In genomic region chr10:31317171-31317570, GRCh38 we compare ENCODE assay signal across 1 cellular context.
TF ChIP-seq lines count a peak whose summit lies in the region.

No MANE protein-coding gene starts in this region.

TF ChIP-seq in GM12878, 131 proteins besides CTCF, POLR2A, EP300 and RAD21:
- TF ChIP-seq ZBED1 (IDR thresholded peaks at IDR 0.05; ENCODE audit: borderline replicate concordance): no peak
- TF ChIP-seq CEBPB (IDR thresholded peaks at IDR 0.05; ENCODE audit: borderline replicate concordance in 1 of 2, low read depth in 2 of 2, low read length in 2 of 2): no peak
- TF ChIP-seq, protein P1, sequence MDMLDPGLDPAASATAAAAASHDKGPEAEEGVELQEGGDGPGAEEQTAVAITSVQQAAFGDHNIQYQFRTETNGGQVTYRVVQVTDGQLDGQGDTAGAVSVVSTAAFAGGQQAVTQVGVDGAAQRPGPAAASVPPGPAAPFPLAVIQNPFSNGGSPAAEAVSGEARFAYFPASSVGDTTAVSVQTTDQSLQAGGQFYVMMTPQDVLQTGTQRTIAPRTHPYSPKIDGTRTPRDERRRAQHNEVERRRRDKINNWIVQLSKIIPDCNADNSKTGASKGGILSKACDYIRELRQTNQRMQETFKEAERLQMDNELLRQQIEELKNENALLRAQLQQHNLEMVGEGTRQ (IDR thresholded peaks at IDR 0.05; ENCODE audit: borderline replicate concordance, low read depth, low read length): no peak
- TF ChIP-seq SRF (IDR thresholded peaks at IDR 0.05; ENCODE audit: low read depth in 2 of 2, low read length in 2 of 2): no peak
- TF ChIP-seq, protein P2, sequence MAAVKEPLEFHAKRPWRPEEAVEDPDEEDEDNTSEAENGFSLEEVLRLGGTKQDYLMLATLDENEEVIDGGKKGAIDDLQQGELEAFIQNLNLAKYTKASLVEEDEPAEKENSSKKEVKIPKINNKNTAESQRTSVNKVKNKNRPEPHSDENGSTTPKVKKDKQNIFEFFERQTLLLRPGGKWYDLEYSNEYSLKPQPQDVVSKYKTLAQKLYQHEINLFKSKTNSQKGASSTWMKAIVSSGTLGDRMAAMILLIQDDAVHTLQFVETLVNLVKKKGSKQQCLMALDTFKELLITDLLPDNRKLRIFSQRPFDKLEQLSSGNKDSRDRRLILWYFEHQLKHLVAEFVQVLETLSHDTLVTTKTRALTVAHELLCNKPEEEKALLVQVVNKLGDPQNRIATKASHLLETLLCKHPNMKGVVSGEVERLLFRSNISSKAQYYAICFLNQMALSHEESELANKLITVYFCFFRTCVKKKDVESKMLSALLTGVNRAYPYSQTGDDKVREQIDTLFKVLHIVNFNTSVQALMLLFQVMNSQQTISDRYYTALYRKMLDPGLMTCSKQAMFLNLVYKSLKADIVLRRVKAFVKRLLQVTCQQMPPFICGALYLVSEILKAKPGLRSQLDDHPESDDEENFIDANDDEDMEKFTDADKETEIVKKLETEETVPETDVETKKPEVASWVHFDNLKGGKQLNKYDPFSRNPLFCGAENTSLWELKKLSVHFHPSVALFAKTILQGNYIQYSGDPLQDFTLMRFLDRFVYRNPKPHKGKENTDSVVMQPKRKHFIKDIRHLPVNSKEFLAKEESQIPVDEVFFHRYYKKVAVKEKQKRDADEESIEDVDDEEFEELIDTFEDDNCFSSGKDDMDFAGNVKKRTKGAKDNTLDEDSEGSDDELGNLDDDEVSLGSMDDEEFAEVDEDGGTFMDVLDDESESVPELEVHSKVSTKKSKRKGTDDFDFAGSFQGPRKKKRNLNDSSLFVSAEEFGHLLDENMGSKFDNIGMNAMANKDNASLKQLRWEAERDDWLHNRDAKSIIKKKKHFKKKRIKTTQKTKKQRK (IDR thresholded peaks at IDR 0.05; ENCODE audit: low read depth, low read length): no peak
- no peak for TF ChIP-seq FOXK2 (IDR thresholded peaks at IDR 0.05)
- no peak for TF ChIP-seq RFX5 (IDR thresholded peaks at IDR 0.05; ENCODE audit: low read depth, low read length)
- TF ChIP-seq SIN3A (IDR thresholded peaks at IDR 0.05; ENCODE audit: low read depth, low read length): no peak
- TF ChIP-seq RELA (IDR thresholded peaks at IDR 0.05; ENCODE audit: borderline replicate concordance, partially characterized antibody): no peak
- no peak for TF ChIP-seq ATF7 (IDR thresholded peaks at IDR 0.05; ENCODE audit: low read depth)
- TF ChIP-seq ASH2L (IDR thresholded peaks at IDR 0.05; ENCODE audit: borderline replicate concordance, low read depth): no peak
- no peak for TF ChIP-seq SPI1 (IDR thresholded peaks at IDR 0.05; ENCODE audit: borderline replicate concordance, insufficient read depth, low read depth, low read length)
- TF ChIP-seq ZNF384 (IDR thresholded peaks at IDR 0.05; ENCODE audit: borderline replicate concordance, low read depth, low read length): no peak
- no peak for TF ChIP-seq MXI1 (IDR thresholded peaks at IDR 0.05; ENCODE audit: low read depth, low read length)
- no peak for TF ChIP-seq MEF2A (IDR thresholded peaks at IDR 0.05; ENCODE audit: insufficient read depth, low read depth, low read length)
- no peak for TF ChIP-seq MYB (IDR thresholded peaks at IDR 0.05; ENCODE audit: borderline replicate concordance, low read depth, low read length)
- TF ChIP-seq ZNF592 (IDR thresholded peaks at IDR 0.05): no peak
- no peak for TF ChIP-seq RUNX3 (IDR thresholded peaks at IDR 0.05; ENCODE audit: low read length)
